In genomic region chr5:56532411-56532935, GRCh38 we compare ENCODE assay signal across 21 cellular contexts.
DNase-seq lines count a peak whose midpoint lies in the region; ATAC-seq and TF ChIP-seq lines count a peak whose summit lies in the region.
"Had no signal": no experiment of that assay in that cellular context is flagged by ENCODE, and none has a peak within 500 bp of the region (broad histone marks: within the 10 kb centered on the region; RNA-seq: fewer than 3 reads in every experiment).

No MANE protein-coding gene starts in this region.

- no peaks in the 10 kb centered on the region for H3K4me1 ChIP-seq in IMR-90 (ENCODE audit: control insufficient read depth, insufficient read depth, low read length)
- no peaks in the 10 kb centered on the region for H3K4me1 ChIP-seq in neuronal stem cell (ENCODE audit: control insufficient read depth in 2 of 2, insufficient read depth in 1 of 2, low read depth in 1 of 2, low read length in 2 of 2)

- no peak overlapping the region for H3K4me3 Mint-ChIP-seq in type B pancreatic cell
- H3K4me3 Mint-ChIP-seq in effector memory CD8-positive, alpha-beta T cell: no peak overlapping the region
- H3K4me3 Mint-ChIP-seq: CD8-positive, alpha-beta T cell had no signal

- H3K9ac ChIP-seq in IMR-90 (ENCODE audit: low read depth, low read length) (no peak overlapping the region), neuronal stem cell (ENCODE audit: low read depth, low read length, poor library complexity) (no peak overlapping the region)
- H3K9ac ChIP-seq: KMS-11 had no signal

- H3K9me3 Mint-ChIP-seq in type B pancreatic cell: no peaks in the 10 kb centered on the region
- H3K9me3 Mint-ChIP-seq in effector memory CD8-positive, alpha-beta T cell: no peaks in the 10 kb centered on the region
- H3K9me3 Mint-ChIP-seq: CD8-positive, alpha-beta T cell had no signal

- H3K4me3 ChIP-seq in IMR-90 (ENCODE audit: insufficient read depth, low read depth, low read length): no peak overlapping the region
- H3K4me3 ChIP-seq in neuronal stem cell (ENCODE audit: low read length in 2 of 2): no peak overlapping the region

- CTCF ChIA-PET in IMR-90 (lab: Yijun Ruan, JAX): interaction anchor here (0.6 kb wide), 1 partner anchor 998 kb away, joined by 3 read pairs; the partner anchor contains the start of gene PLPP1

- H3K23ac ChIP-seq in IMR-90 (ENCODE audit: low read depth, low read length) (no peak overlapping the region), neuronal stem cell (ENCODE audit: low read depth, low read length, poor library complexity) (no peak overlapping the region)

- H2AK9ac ChIP-seq in IMR-90 (replicated peaks; ENCODE audit: low read depth, low read length, poor library complexity): no peak overlapping the region

- H2BK120ac ChIP-seq in IMR-90 (ENCODE audit: low read depth, low read length) (no peak overlapping the region), neuronal stem cell (ENCODE audit: low read depth, low read length) (no peak overlapping the region)

- H3K9me1 ChIP-seq in IMR-90 (ENCODE audit: insufficient read depth, low read length): no peaks in the 10 kb centered on the region

- H4K91ac ChIP-seq in IMR-90 (ENCODE audit: insufficient read depth, low read depth, low read length) (no peak overlapping the region), neuronal stem cell (ENCODE audit: low read depth, low read length, poor library complexity) (no peak overlapping the region)

- H3K27me3 ChIP-seq in IMR-90 (ENCODE audit: control insufficient read depth, insufficient read depth, low read length): no peaks in the 10 kb centered on the region
- no peaks in the 10 kb centered on the region for H3K27me3 ChIP-seq in neuronal stem cell (ENCODE audit: control insufficient read depth in 3 of 3, insufficient read depth in 3 of 3, low read depth in 1 of 3, low read length in 3 of 3)

- H3K4ac ChIP-seq in IMR-90 (ENCODE audit: low read depth, low read length) (no peak overlapping the region), neuronal stem cell (ENCODE audit: low read length) (no peak overlapping the region)

- no peak overlapping the region for H2BK20ac ChIP-seq in IMR-90 (ENCODE audit: low read depth, low read length)

- TF ChIP-seq POLR2A in IMR-90 (IDR thresholded peaks at IDR 0.05; ENCODE audit: low read depth, low read length): no peak

- H4K20me1 ChIP-seq in IMR-90 (ENCODE audit: insufficient read depth, low read length): no peaks in the 10 kb centered on the region

- H3K14ac ChIP-seq in IMR-90 (replicated peaks; ENCODE audit: low read depth, low read length) (no peak overlapping the region), neuronal stem cell (ENCODE audit: low read length) (no peak overlapping the region)

- H3K27ac Mint-ChIP-seq in type B pancreatic cell: peak overlapping the region; percentile 35
- H3K27ac Mint-ChIP-seq in effector memory CD8-positive, alpha-beta T cell: no peak overlapping the region
- H3K27ac Mint-ChIP-seq: CD8-positive, alpha-beta T cell had no signal

- in situ Hi-C loops in IMR-90 (cut with MboI; ENCODE audit: low sequenced_read_pairs): no loop called here

- H3K79me1 ChIP-seq in IMR-90 (ENCODE audit: low read depth in 1 of 2, low read length in 2 of 2): no peaks in the 10 kb centered on the region
- H3K79me1 ChIP-seq in neuronal stem cell (ENCODE audit: low read depth, low read length): no peaks in the 10 kb centered on the region

- H3K18ac ChIP-seq in IMR-90 (ENCODE audit: low read depth, low read length) (no peak overlapping the region), neuronal stem cell (ENCODE audit: low read length) (no peak overlapping the region)

- TF ChIP-seq CTCF in IMR-90 (conservative IDR thresholded peaks at IDR 0.05; ENCODE audit: low read depth, low read length): no peak
- no peak for TF ChIP-seq CTCF in type B pancreatic cell (conservative IDR thresholded peaks at IDR 0.05)

- no peaks in the 10 kb centered on the region for H3K36me3 ChIP-seq in IMR-90 (ENCODE audit: control insufficient read depth, insufficient read depth, low read length)
- H3K36me3 ChIP-seq in neuronal stem cell (replicated peaks in 1 of 2; ENCODE audit: control insufficient read depth in 2 of 2, insufficient read depth in 2 of 2, low read length in 2 of 2): no peaks in the 10 kb centered on the region

- intact Hi-C loops in IMR-90 (cut with micrococcal nuclease): no loop called here

- POLR2A ChIA-PET in IMR-90 (lab: Charles Lee; ENCODE audit: unreplicated experiment): no interaction called here

- H3K27ac ChIP-seq in IMR-90 (ENCODE audit: insufficient read depth, low read length) (no peak overlapping the region; the same call in 1 of the 2 replicates), neuronal stem cell (replicated peaks; ENCODE audit: low read length) (no peak overlapping the region)
- H3K27ac ChIP-seq: KMS-11 had no signal

- H2AK5ac ChIP-seq in IMR-90 (ENCODE audit: low read depth, low read length): no peak overlapping the region
- H2AK5ac ChIP-seq in neuronal stem cell (ENCODE audit: low read depth, low read length): no peak overlapping the region

- no peaks in the 10 kb centered on the region for H3K27me3 Mint-ChIP-seq in type B pancreatic cell
- peaks cover 0 to 6% of the 10 kb centered on the region in 2 donors for H3K27me3 Mint-ChIP-seq in effector memory CD8-positive, alpha-beta T cell

- BruUV-seq in IMR-90 (replicated peaks; lab: Mats Ljungman, UMichigan): no TSS peak

- H4K8ac ChIP-seq in IMR-90 (ENCODE audit: low read depth in 2 of 2, low read length in 2 of 2) (no peak overlapping the region), neuronal stem cell (ENCODE audit: low read depth, low read length) (no peak overlapping the region)

- TF ChIP-seq RAD21 in IMR-90 (IDR thresholded peaks at IDR 0.05; ENCODE audit: low read length): no peak

- no CpG with 5 or more reads among the region's 5 CpGs for WGBS in IMR-90 (ENCODE audit: extremely low coverage in 2 of 2, insufficient read length in 1 of 2), 2 experiments
- no CpG with 5 or more reads among the region's 5 CpGs for WGBS in neuronal stem cell (ENCODE audit: extremely low coverage in 2 of 2, insufficient read length in 2 of 2, insufficient replicate concordance in 1 of 2), 2 donors

- DNase-seq in IMR-90 (no peak), globus pallidus (ENCODE audit: low spot score) (peak; percentile 50), neuronal stem cell (ENCODE audit: low spot score) (no peak), type B pancreatic cell (ENCODE audit: extremely low spot score, unreplicated experiment) (no peak), SKM-1 treated with dmso at 0.1 percent for 144 hours (lab: John Stamatoyannopoulos, UW; ENCODE audit: unreplicated experiment) (no peak)
- DNase-seq in effector memory CD8-positive, alpha-beta T cell: no peak
- DNase-seq: Calu3; CD8-positive, alpha-beta T cell; GDM1; NCI-H1105; NCI-H146; NCI-H2029; NCI-H2227 treated with DMSO at 0.1 percent for 48 hours; NCI-H510A treated with DMSO at 0.1 percent for 48 hours; NCI-H774; NK-92 treated with Interleukin-12 subunit alpha and Interleukin-12 subunit beta, amount 100 ng/mL, for 24 hours; SIG-M5 had no signal

- H3K9me3 ChIP-seq in IMR-90 (ENCODE audit: control insufficient read depth, insufficient read depth, low read length): no peaks in the 10 kb centered on the region
- H3K9me3 ChIP-seq in neuronal stem cell (replicated peaks in 1 of 2; ENCODE audit: control insufficient read depth in 2 of 2, insufficient read depth in 1 of 2, low read depth in 1 of 2, low read length in 2 of 2): no peaks in the 10 kb centered on the region

- H3K36me3 Mint-ChIP-seq in type B pancreatic cell: peaks cover 5% of the 10 kb centered on the region
- H3K36me3 Mint-ChIP-seq in effector memory CD8-positive, alpha-beta T cell (ENCODE audit: insufficient read depth): no peaks in the 10 kb centered on the region
- H3K36me3 Mint-ChIP-seq: CD8-positive, alpha-beta T cell had no signal

- H2AFZ ChIP-seq in IMR-90 (replicated peaks; ENCODE audit: low read length, poor library complexity): peak overlapping the region; percentile 16
- H2AFZ ChIP-seq in neuronal stem cell (ENCODE audit: low read length): no peak overlapping the region

- dilution Hi-C loops in IMR-90 (cut with HindIII; ENCODE audit: low sequenced_read_pairs, unreplicated experiment): no loop called here

- H2BK5ac ChIP-seq in IMR-90 (ENCODE audit: low read depth, low read length, poor library complexity, severe bottlenecking): no peak overlapping the region
- H2BK5ac ChIP-seq in neuronal stem cell (ENCODE audit: low read length): no peak overlapping the region

- H3K4me2 ChIP-seq in IMR-90 (ENCODE audit: low read depth, low read length) (no peak overlapping the region), neuronal stem cell (ENCODE audit: insufficient read depth, low read length, poor library complexity, severe bottlenecking) (no peak overlapping the region)
- H3K4me2 ChIP-seq: KMS-11 had no signal

- H2BK12ac ChIP-seq in neuronal stem cell (ENCODE audit: low read length): peak overlapping the region; percentile 24

- H4K5ac ChIP-seq in IMR-90 (ENCODE audit: low read depth, low read length): no peak overlapping the region

- H2BK15ac ChIP-seq in IMR-90 (ENCODE audit: low read depth, low read length) (no peak overlapping the region; the same call in 2 of the 3 replicates), neuronal stem cell (ENCODE audit: low read length) (no peak overlapping the region)

- ATAC-seq in IMR-90 (ENCODE audit: low read depth) (no peak), GM21717 (IDR thresholded peaks at IDR 0.05; ENCODE audit: unreplicated experiment) (no peak)
- ATAC-seq in effector memory CD8-positive, alpha-beta T cell (replicated peaks): no peak
- ATAC-seq: CD8-positive, alpha-beta T cell; HCT116; Panc1 had no signal

- H3K4me1 Mint-ChIP-seq in type B pancreatic cell (ENCODE audit: unreplicated experiment): peaks cover 6% of the 10 kb centered on the region
- no peaks in the 10 kb centered on the region for H3K4me1 Mint-ChIP-seq in effector memory CD8-positive, alpha-beta T cell (ENCODE audit: low read depth in 2 of 2)

- no peak overlapping the region for H3K56ac ChIP-seq in IMR-90 (ENCODE audit: extremely low read depth, insufficient read depth, low read length)

TF ChIP-seq in IMR-90, 13 proteins besides CTCF, POLR2A, EP300 and RAD21:
- TF ChIP-seq ELK1 (IDR thresholded peaks at IDR 0.05; ENCODE audit: borderline replicate concordance, low read depth, low read length): no peak
